In the genomic region with DNA sequence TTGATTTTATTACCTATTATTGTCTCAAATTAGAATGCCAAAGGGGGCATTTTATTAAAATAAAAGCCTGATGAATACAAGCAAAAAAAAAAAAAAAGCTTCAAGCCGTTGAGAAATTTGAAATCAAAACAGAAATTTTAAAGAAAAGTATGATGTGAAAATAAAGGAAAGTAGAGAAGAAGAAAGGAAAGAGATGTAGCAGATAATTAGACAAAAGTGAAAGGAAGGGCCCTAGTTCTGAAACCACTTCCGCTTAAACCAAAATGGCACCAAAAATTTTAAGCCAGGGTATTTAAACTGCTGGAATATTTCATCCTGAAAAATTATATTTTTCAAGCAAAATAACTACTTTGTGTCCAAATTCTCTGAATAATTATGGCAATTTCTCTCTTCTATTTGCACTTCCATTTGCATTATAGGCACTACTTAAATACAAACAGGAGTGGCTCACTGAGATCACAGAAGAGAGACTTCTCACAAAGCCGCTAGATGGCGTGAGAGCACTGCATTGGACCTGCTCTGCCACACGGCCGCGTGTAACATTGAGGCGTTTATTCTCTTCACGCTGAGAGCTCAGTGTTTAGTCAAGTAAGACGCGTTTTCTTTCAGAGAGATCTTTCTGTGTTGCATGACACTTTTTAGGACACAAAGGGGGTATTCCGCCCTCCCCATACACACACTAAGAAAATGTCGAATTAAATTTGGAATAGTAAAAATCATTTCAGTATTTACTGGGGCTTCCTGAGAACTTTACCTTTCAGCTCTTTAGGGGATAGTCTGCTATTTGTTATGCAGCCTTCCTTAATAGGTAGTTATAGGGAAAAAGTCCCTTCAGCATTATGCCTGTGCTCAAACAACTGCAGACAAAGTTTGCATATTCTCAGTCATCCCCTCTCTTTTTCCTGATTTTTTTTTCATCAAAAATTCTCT, we compare ENCODE assay signal across 8 cellular contexts.
A peak's percentile ranks its signal among the peaks of the same experiment; 100 is the strongest.
DNase-seq lines count a peak whose midpoint lies in the region; ATAC-seq and TF ChIP-seq lines count a peak whose summit lies in the region.

No MANE protein-coding gene starts in this region.

- TF ChIP-seq POLR2A in upper lobe of left lung (IDR thresholded peaks at IDR 0.05), result no peak

- TF ChIP-seq CTCF in GM12873 (IDR thresholded peaks at IDR 0.05; ENCODE audit: insufficient read depth, low read depth, low read length, missing control alignments) (peak; percentile 90), glutamatergic neuron (IDR thresholded peaks at IDR 0.05; ENCODE audit: partially characterized antibody, unreplicated experiment) (peak; percentile 84), parathyroid adenoma (IDR thresholded peaks at IDR 0.05) (peak; percentile 80), upper lobe of left lung (IDR thresholded peaks at IDR 0.05) (peak; percentile 53 to 83 (median 73))

- H3K4me1 Mint-ChIP-seq in activated naive CD4-positive, alpha-beta T cell treated with anti-CD3 and anti-CD28 coated beads, Interleukin-2, amount 10 ng/mL, durations not matched to agents 7 days and 5 days, result no peaks in the 10 kb centered on the region
- no peaks in the 10 kb centered on the region for H3K4me1 Mint-ChIP-seq in glutamatergic neuron (ENCODE audit: low read depth, unreplicated experiment)

- H3K27me3 Mint-ChIP-seq in activated naive CD4-positive, alpha-beta T cell treated with anti-CD3 and anti-CD28 coated beads, Interleukin-2, amount 10 ng/mL, durations not matched to agents 7 days and 5 days, result peaks cover 15% of the 10 kb centered on the region
- H3K27me3 Mint-ChIP-seq in glutamatergic neuron (ENCODE audit: unreplicated experiment), result no peaks in the 10 kb centered on the region

- H3K9me3 ChIP-seq in parathyroid adenoma (ENCODE audit: control insufficient read depth, low read length) (no peaks in the 10 kb centered on the region), upper lobe of left lung (no peaks in the 10 kb centered on the region)

- H2AFZ ChIP-seq in parathyroid adenoma, result no peak overlapping the region

- ATAC-seq in HG02678 (IDR thresholded peaks at IDR 0.05; ENCODE audit: unreplicated experiment), result peak; percentile 100
- ATAC-seq in upper lobe of left lung (ENCODE audit: low FRiP score in 2 of 2), result peak; percentile 86 to 95

- DNase-seq in NCI-H1092 (lab: John Stamatoyannopoulos, UW), result peak; percentile 54
- peak; percentile 77 for DNase-seq in SK-N-DZ (ENCODE audit: low spot score)
- peak; percentile 84 for DNase-seq in activated naive CD4-positive, alpha-beta T cell treated with anti-CD3 and anti-CD28 coated beads, Interleukin-2, amount 10 ng/mL, durations not matched to agents 7 days and 5 days
- DNase-seq in glutamatergic neuron, result peak; percentile 83
- peak in 1 of 2 donors; percentile 70 for DNase-seq in upper lobe of left lung

- no peaks in the 10 kb centered on the region for H3K36me3 Mint-ChIP-seq in activated naive CD4-positive, alpha-beta T cell treated with anti-CD3 and anti-CD28 coated beads, Interleukin-2, amount 10 ng/mL, durations not matched to agents 7 days and 5 days
- H3K36me3 Mint-ChIP-seq in glutamatergic neuron (ENCODE audit: unreplicated experiment), result no peaks in the 10 kb centered on the region

- no peaks in the 10 kb centered on the region for H3K4me1 ChIP-seq in parathyroid adenoma
- H3K4me1 ChIP-seq in upper lobe of left lung, result peaks cover 0 to 4% (median 0%) of the 10 kb centered on the region in 4 donors

- CTCF ChIA-PET in activated naive CD4-positive, alpha-beta T cell treated with anti-CD3 and anti-CD28 coated beads, Interleukin-2, amount 10 ng/mL, durations not matched to agents 7 days and 5 days (lab: Charles Lee), result interaction anchor here (0.7 to 3.5 kb wide), 13 partner anchors 11 to 945 kb away, joined by 3 to 41 read pairs (median 4); no protein-coding TSS in a partner anchor

- H3K9me3 Mint-ChIP-seq in activated naive CD4-positive, alpha-beta T cell treated with anti-CD3 and anti-CD28 coated beads, Interleukin-2, amount 10 ng/mL, durations not matched to agents 7 days and 5 days, result no peaks in the 10 kb centered on the region
- H3K9me3 Mint-ChIP-seq in glutamatergic neuron (ENCODE audit: unreplicated experiment), result no peaks in the 10 kb centered on the region

- H3K27me3 ChIP-seq in parathyroid adenoma (ENCODE audit: control insufficient read depth, insufficient read depth, low read length) (peaks cover under 1% of the 10 kb centered on the region), upper lobe of left lung (no peaks in the 10 kb centered on the region)

- no peak overlapping the region for H3K4me3 ChIP-seq in parathyroid adenoma (ENCODE audit: low read depth, low read length)
- no peak overlapping the region for H3K4me3 ChIP-seq in upper lobe of left lung

- no peaks in the 10 kb centered on the region for H3K79me2 ChIP-seq in parathyroid adenoma

- no peak for TF ChIP-seq EP300 in upper lobe of left lung (IDR thresholded peaks at IDR 0.05)

- WGBS in upper lobe of left lung, 2 donors, result 11% methylated on average over 13 of the region's 13 CpGs

- H3K27ac Mint-ChIP-seq in activated naive CD4-positive, alpha-beta T cell treated with anti-CD3 and anti-CD28 coated beads, Interleukin-2, amount 10 ng/mL, durations not matched to agents 7 days and 5 days, result no peak overlapping the region
- no peak overlapping the region for H3K27ac Mint-ChIP-seq in glutamatergic neuron (ENCODE audit: unreplicated experiment)

- H3K36me3 ChIP-seq in parathyroid adenoma (ENCODE audit: control insufficient read depth, insufficient read depth, low read length) (no peaks in the 10 kb centered on the region), upper lobe of left lung (no peaks in the 10 kb centered on the region)

- no peak overlapping the region for H3K4me2 ChIP-seq in parathyroid adenoma (ENCODE audit: low read length)

- H3K9ac ChIP-seq in parathyroid adenoma, result no peak overlapping the region

- H3K4me3 Mint-ChIP-seq in activated naive CD4-positive, alpha-beta T cell treated with anti-CD3 and anti-CD28 coated beads, Interleukin-2, amount 10 ng/mL, durations not matched to agents 7 days and 5 days, result no peak overlapping the region
- peak overlapping the region; percentile 34 for H3K4me3 Mint-ChIP-seq in glutamatergic neuron (ENCODE audit: unreplicated experiment)

- no peak overlapping the region for H3K27ac ChIP-seq in parathyroid adenoma
- H3K27ac ChIP-seq in upper lobe of left lung, result no peak overlapping the region
